ENCODE assay signal across 24 cellular contexts in the genomic region with DNA sequence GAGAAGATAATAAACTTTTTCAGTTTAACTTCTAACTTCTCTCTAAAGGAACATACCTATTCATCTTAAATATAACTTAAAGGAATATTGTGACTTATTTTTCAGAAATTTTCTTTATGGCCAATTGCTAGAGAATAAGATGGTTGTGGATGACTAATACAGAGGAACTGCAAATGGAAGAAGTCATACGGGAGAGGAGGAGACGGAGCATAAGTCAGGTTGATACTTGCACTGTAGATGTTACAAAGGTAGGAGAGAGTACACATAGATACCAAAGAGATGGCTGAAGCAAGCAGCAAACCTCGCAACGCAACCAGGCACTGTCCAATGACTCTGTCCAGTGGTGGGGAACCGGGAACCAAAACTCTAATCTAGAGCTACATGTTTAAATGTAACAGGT.
"Had no signal": no experiment of that assay in that cellular context is flagged by ENCODE, and none has a peak within 500 bp of the region (broad histone marks: within the 10 kb centered on the region; RNA-seq: fewer than 3 reads in every experiment).

No MANE protein-coding gene starts in this region.

- H3K4me1 ChIP-seq: gastrocnemius medialis, heart left ventricle had no signal

- H3K27ac ChIP-seq: brain microvascular endothelial cell, gastrocnemius medialis, heart left ventricle had no signal

- H3K4me3 ChIP-seq: gastrocnemius medialis, heart left ventricle had no signal

- DNase-seq: activated CD4-positive, alpha-beta memory T cell treated with anti-CD3 and anti-CD28 coated beads for 36 hours; activated CD4-positive, alpha-beta T cell treated with anti-CD3 and anti-CD28 coated beads for 36 hours; activated CD4-positive, alpha-beta T cell treated with anti-CD3 and anti-CD28 coated beads, Interleukin-2, amount 10 ng/mL, durations not matched to agents 24 days and 14 days; activated CD4-positive, CD25-positive, alpha-beta regulatory T cell; activated CD4-positive, CD25-positive, alpha-beta regulatory T cell treated with anti-CD3 and anti-CD28 coated beads, Interleukin-2, amount 50 U/mL, for 72 hours; activated CD8-positive, alpha-beta memory T cell treated with anti-CD3 and anti-CD28 coated beads, Interleukin-2, amount 10 ng/mL, durations not matched to agents 7 days and 5 days; activated CD8-positive, alpha-beta memory T cell treated with anti-CD3 and anti-CD28 coated beads, Interleukin-2, amount 50 U/mL, for 4 hours; activated CD8-positive, alpha-beta T cell treated with anti-CD3 and anti-CD28 coated beads, Interleukin-2, amount 10 ng/mL, durations not matched to agents 7 days and 5 days; activated effector memory CD4-positive, alpha-beta T cell treated with anti-CD3 and anti-CD28 coated beads, Interleukin-2, amount 50 U/mL, for 16 hours; activated naive CD4-positive, alpha-beta T cell treated with anti-CD3 and anti-CD28 coated beads, Interleukin-2, amount 50 U/mL, for 16 hours; activated T-cell treated with anti-CD3 and anti-CD28 coated beads, Interleukin-2, amount 50 U/mL, for 1 hour; activated T-cell treated with anti-CD3 and anti-CD28 coated beads, Interleukin-2, amount 50 U/mL, for 48 hours; amniotic stem cell; anterior cingulate cortex; brain microvascular endothelial cell; caudate nucleus; cortex of kidney; dermis blood vessel endothelial cell; effector CD4-positive, alpha-beta T cell; effector memory CD8-positive, alpha-beta T cell; gastrocnemius medialis; glutamatergic neuron; heart left ventricle; T-helper 2 cell had no signal

- H3K36me3 ChIP-seq: brain microvascular endothelial cell, gastrocnemius medialis, heart left ventricle had no signal

- H3K9me3 ChIP-seq: gastrocnemius medialis, heart left ventricle had no signal
